ENCODE assay signal across 8 cellular contexts in genomic region chr1:88608139-88608943, GRCh38.
DNase-seq lines count a peak whose midpoint lies in the region; ATAC-seq and TF ChIP-seq lines count a peak whose summit lies in the region.

No MANE protein-coding gene starts in this region.

- no peaks in the 10 kb centered on the region for H3K36me3 Mint-ChIP-seq in CD4-positive, alpha-beta T cell (ENCODE audit: low read depth)

- H3K27ac ChIP-seq in CD4-positive, alpha-beta T cell (ENCODE audit: low read depth, low read length), result no peak overlapping the region
- H3K27ac ChIP-seq in RWPE2 (ENCODE audit: poor library complexity, severe bottlenecking) (no peak overlapping the region), uterus (no peak overlapping the region)

- DNase-seq in CD4-positive, alpha-beta T cell, result no peak
- DNase-seq in RWPE2 (ENCODE audit: low spot score), result no peak
- DNase-seq in fibroblast of villous mesenchyme (ENCODE audit: low read depth), result peak; percentile 36
- no peak for DNase-seq in left colon
- DNase-seq in uterus, result no peak
- no peak for DNase-seq in nucleus accumbens (lab: John Stamatoyannopoulos, UW)

- H3K4me3 ChIP-seq in RWPE2 (ENCODE audit: severe bottlenecking) (no peak overlapping the region), fibroblast of villous mesenchyme (ENCODE audit: low read depth, low read length) (no peak overlapping the region), uterus (no peak overlapping the region)

- no peak for TF ChIP-seq POLR2A in uterus (IDR thresholded peaks at IDR 0.05)

- peaks cover 5% of the 10 kb centered on the region for H3K27me3 Mint-ChIP-seq in CD4-positive, alpha-beta T cell

- H3K4me1 ChIP-seq in RWPE2 (ENCODE audit: insufficient read depth, poor library complexity, severe bottlenecking), result peaks cover 12% of the 10 kb centered on the region
- no peaks in the 10 kb centered on the region for H3K4me1 ChIP-seq in uterus

- POLR2A ChIA-PET in CD4-positive, alpha-beta T cell (lab: Charles Lee), result no interaction called here

- ATAC-seq in CD4-positive, alpha-beta T cell (ENCODE audit: poor library complexity), result peak; percentile 41
- ATAC-seq in GM18907 (IDR thresholded peaks at IDR 0.05; ENCODE audit: unreplicated experiment), result peak; percentile 78
- peak; percentile 78 for ATAC-seq in HG03521 (IDR thresholded peaks at IDR 0.05; ENCODE audit: unreplicated experiment)
- ATAC-seq in RWPE2 (ENCODE audit: low read depth), result peak; percentile 43; the same call in 1 of the 3 replicates
- no peak for ATAC-seq in left colon

- no peaks in the 10 kb centered on the region for H3K9me3 Mint-ChIP-seq in CD4-positive, alpha-beta T cell

- peak; percentile 62 for TF ChIP-seq CTCF in CD4-positive, alpha-beta T cell (IDR thresholded peaks at IDR 0.05)
- TF ChIP-seq CTCF in RWPE2 (IDR thresholded peaks at IDR 0.05; ENCODE audit: poor library complexity, severe bottlenecking) (peak; percentile 83), fibroblast of villous mesenchyme (IDR thresholded peaks at IDR 0.05; ENCODE audit: insufficient read depth, low read depth, low read length) (peak; percentile 72), uterus (IDR thresholded peaks at IDR 0.05) (no peak)

- no peak overlapping the region for H3K4me3 Mint-ChIP-seq in CD4-positive, alpha-beta T cell

- H3K27ac Mint-ChIP-seq in CD4-positive, alpha-beta T cell, result no peak overlapping the region

- CTCF ChIA-PET in CD4-positive, alpha-beta T cell (lab: Charles Lee), result no interaction called here

- H3K9me3 ChIP-seq in CD4-positive, alpha-beta T cell (ENCODE audit: control insufficient read depth, low read length), result no peaks in the 10 kb centered on the region
- H3K9me3 ChIP-seq in RWPE2 (ENCODE audit: severe bottlenecking), result no peaks in the 10 kb centered on the region
- no peaks in the 10 kb centered on the region for H3K9me3 ChIP-seq in uterus

- H3K36me3 ChIP-seq in RWPE2 (ENCODE audit: low read depth), result no peaks in the 10 kb centered on the region
- H3K36me3 ChIP-seq in uterus, result no peaks in the 10 kb centered on the region

- intact Hi-C loops in CD4-positive, alpha-beta T cell (cut with DNase I, micrococcal nuclease), result no loop called here
- intact Hi-C loops in left colon (cut with DNase I, micrococcal nuclease), result no loop called here
- intact Hi-C loops in uterus (cut with DNase I; ENCODE audit: low total_unique reads), result no loop called here

- H3K27me3 ChIP-seq in CD4-positive, alpha-beta T cell (ENCODE audit: control insufficient read depth, insufficient read depth, low read length), result no peaks in the 10 kb centered on the region
- H3K27me3 ChIP-seq in RWPE2 (ENCODE audit: insufficient read depth, poor library complexity, severe bottlenecking) (no peaks in the 10 kb centered on the region), uterus (no peaks in the 10 kb centered on the region)

- H3K4me1 Mint-ChIP-seq in CD4-positive, alpha-beta T cell (ENCODE audit: low read depth), result no peaks in the 10 kb centered on the region

Comparison
In these comparisons a context has a peak if more than half of its experiments do, and no peak if none do; other contexts are left out.
1. CTCF ChIP-seq: peak in CD4-positive, alpha-beta T cell (single experiment), RWPE2 (single experiment) and fibroblast of villous mesenchyme (single experiment); none in uterus (0 of 4).